In genomic region chr3:78838362-78838761, GRCh38 we compare ENCODE assay signal across 24 cellular contexts.
"Had no signal": no experiment of that assay in that cellular context is flagged by ENCODE, and none has a peak within 500 bp of the region (broad histone marks: within the 10 kb centered on the region; RNA-seq: fewer than 3 reads in every experiment).

No MANE protein-coding gene starts in this region.

- DNase-seq: activated CD4-positive, alpha-beta memory T cell treated with anti-CD3 and anti-CD28 coated beads, Interleukin-2, amount 10 ng/mL, durations not matched to agents 7 days and 5 days; activated CD4-positive, alpha-beta T cell treated with anti-CD3 and anti-CD28 coated beads for 1 hour; activated CD4-positive, alpha-beta T cell treated with anti-CD3 and anti-CD28 coated beads, Interleukin-2, amount 10 ng/mL, durations not matched to agents 7 days and 5 days; activated CD8-positive, alpha-beta memory T cell treated with anti-CD3 and anti-CD28 coated beads, Interleukin-2, amount 50 U/mL, for 48 hours; activated T-cell treated with anti-CD3 and anti-CD28 coated beads, Interleukin-2, amount 50 U/mL, for 4 hours; aorta; body of pancreas; cerebellar nuclear complex; colonic mucosa; dorsolateral prefrontal cortex; effector memory CD4-positive, alpha-beta T cell; head of caudate nucleus; hippocampal formation; left cardiac atrium; mammary epithelial cell; naive thymus-derived CD4-positive, alpha-beta T cell; right cardiac atrium; spleen; stimulated activated naive CD4-positive, alpha-beta T cell; T-helper 17 cell; tibial artery had no signal

- ATAC-seq: activated naive CD4-positive, alpha-beta T cell treated with anti-CD3 and anti-CD28 coated beads, Interleukin-2, amount 50 U/mL, for 72 hours; activated T-cell treated with anti-CD3 and anti-CD28 coated beads, Interleukin-2, amount 50 U/mL, for 4 hours; body of pancreas; gastroesophageal sphincter; left cardiac atrium; naive thymus-derived CD4-positive, alpha-beta T cell; right cardiac atrium; T-helper 17 cell; WTC11 had no signal
